ENCODE assay signal across 22 cellular contexts in the genomic region with DNA sequence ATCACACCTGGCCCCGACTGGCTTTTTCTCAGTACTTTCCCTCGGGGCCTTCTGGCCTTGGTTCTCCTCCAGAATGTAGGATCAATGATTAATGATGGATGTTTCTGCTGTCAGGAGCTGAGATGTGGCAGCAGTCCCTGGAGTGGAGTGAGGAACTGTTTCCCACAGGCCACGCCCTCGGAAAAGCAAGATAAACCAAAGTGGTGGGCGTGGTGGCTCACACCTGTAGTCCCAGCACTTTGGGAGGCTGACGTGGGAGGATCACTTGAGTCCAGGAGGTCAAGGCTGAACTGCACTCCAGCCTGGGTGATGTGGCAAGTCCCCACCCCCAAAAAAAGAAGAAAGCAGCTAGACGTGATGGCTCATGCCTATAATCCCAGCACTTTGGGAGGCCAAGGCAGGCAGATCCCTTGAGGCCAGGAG. TPM values are rescaled to one million over a fixed set of nuclear protein-coding genes. Genes with fewer than 3 reads are reported as not detected.
DNase-seq lines count a peak whose midpoint lies in the region; ATAC-seq and TF ChIP-seq lines count a peak whose summit lies in the region.
"Had no signal": no experiment of that assay in that cellular context is flagged by ENCODE, and none has a peak within 500 bp of the region (broad histone marks: within the 10 kb centered on the region; RNA-seq: fewer than 3 reads in every experiment).

No MANE protein-coding gene starts in this region.

- H3K9me3 Mint-ChIP-seq in MCF 10A (ENCODE audit: unreplicated experiment): no peaks in the 10 kb centered on the region
- H3K9me3 Mint-ChIP-seq: CD4-positive, alpha-beta T cell had no signal

- H3K4me1 ChIP-seq in breast epithelium (no peaks in the 10 kb centered on the region), mucosa of descending colon (ENCODE audit: low read depth) (no peaks in the 10 kb centered on the region)
- H3K4me1 ChIP-seq: Caco-2 had no signal

- no peaks in the 10 kb centered on the region for H3K27me3 ChIP-seq in breast epithelium

- ATAC-seq in esophagus mucosa (peak; percentile 63), mucosa of descending colon (peak; percentile 72)

- H3K36me3 Mint-ChIP-seq in MCF 10A (ENCODE audit: insufficient read depth, unreplicated experiment): no peaks in the 10 kb centered on the region

- peaks cover 2 to 3% of the 10 kb centered on the region in 2 donors for H3K9me3 ChIP-seq in breast epithelium
- peaks cover under 1% of the 10 kb centered on the region for H3K9me3 ChIP-seq in mucosa of descending colon
- H3K9me3 ChIP-seq: Caco-2 had no signal

- CTCF ChIA-PET in MCF 10A (lab: Yijun Ruan, JAX): interaction anchor here (0.6 kb wide), 1 partner anchor 18 kb away, joined by 3 read pairs; no protein-coding TSS in a partner anchor

- H3K4me3 ChIP-seq in breast epithelium (no peak overlapping the region), mucosa of descending colon (no peak overlapping the region)

- no peak overlapping the region for H3K4me3 Mint-ChIP-seq in MCF 10A (ENCODE audit: unreplicated experiment)
- H3K4me3 Mint-ChIP-seq: CD4-positive, alpha-beta T cell; H9; IgD-negative memory B cell had no signal

- TF ChIP-seq CTCF in MCF 10A (IDR thresholded peaks at IDR 0.05; ENCODE audit: unreplicated experiment) (no peak), breast epithelium (IDR thresholded peaks at IDR 0.05) (no peak), mucosa of descending colon (IDR thresholded peaks at IDR 0.05) (no peak)

- TF ChIP-seq POLR2A in breast epithelium (IDR thresholded peaks at IDR 0.05): no peak

- H3K4me1 Mint-ChIP-seq in MCF 10A (ENCODE audit: insufficient read depth, unreplicated experiment): no peaks in the 10 kb centered on the region
- H3K4me1 Mint-ChIP-seq: H9, IgD-negative memory B cell had no signal

- H3K27ac Mint-ChIP-seq in MCF 10A (ENCODE audit: low read depth, unreplicated experiment): no peak overlapping the region
- H3K27ac Mint-ChIP-seq: CD4-positive, alpha-beta T cell; IgD-negative memory B cell had no signal

- peaks cover 41% of the 10 kb centered on the region for H3K27me3 Mint-ChIP-seq in MCF 10A (ENCODE audit: insufficient read depth, unreplicated experiment)
- H3K27me3 Mint-ChIP-seq: CD4-positive, alpha-beta T cell had no signal

- DNase-seq in MCF 10A (ENCODE audit: unreplicated experiment) (peak; percentile 15), breast epithelium (ENCODE audit: low spot score in 2 of 2) (no peak), mucosa of descending colon (no peak), putamen (ENCODE audit: low spot score) (no peak), NCI-H748 treated with DMSO at 0.1 percent for 48 hours (lab: John Stamatoyannopoulos, UW) (no peak), NCI-H1105 treated with DMSO at 0.1 percent for 48 hours (lab: John Stamatoyannopoulos, UW) (no peak)
- DNase-seq: Caco-2; CD4-positive, alpha-beta T cell; DMS153; GDM1; H9; Kasumi-1; MM.1S; NCI-H1092; NCI-H146; NCI-H2029 treated with DMSO at 0.1 percent for 48 hours; NCI-H446 treated with DMSO at 0.1 percent for 48 hours; NCI-H69; SHP77 had no signal

- intact Hi-C loops in MCF 10A (cut with micrococcal nuclease): no loop called here
- intact Hi-C loops in breast epithelium (cut with DNase I; ENCODE audit: low total_unique reads): no loop called here
- intact Hi-C loops in mucosa of descending colon (cut with DNase I, micrococcal nuclease): no loop called here

- POLR2A ChIA-PET in MCF 10A (lab: Yijun Ruan, JAX): no interaction called here

- no peaks in the 10 kb centered on the region for H3K36me3 ChIP-seq in breast epithelium
- H3K36me3 ChIP-seq in mucosa of descending colon (ENCODE audit: low read depth): no peaks in the 10 kb centered on the region

- BruUV-seq in MCF 10A (replicated peaks; lab: Mats Ljungman, UMichigan): no TSS peak

- no peak overlapping the region for H3K27ac ChIP-seq in breast epithelium
- H3K27ac ChIP-seq: HL-60 had no signal

RNA-seq across cellular contexts. Expression of gene SHFL, which starts 7.1 kb away (rescaled TPM):
- total RNA-seq in MCF 10A (2022): 11.9 and 17.6 TPM in 2 replicates
- 10 to 100 TPM; 26.4 to 47.6 (median 34.1) TPM for total RNA-seq in breast epithelium
- 11.1 TPM for total RNA-seq in esophagus mucosa
- 10 to 100 TPM; 26.9 to 41.5 (median 28.1) TPM for total RNA-seq in mucosa of descending colon

RNA-seq across cellular contexts. Expression of gene ANGPTL6, which starts 23.4 kb away (rescaled TPM):
- total RNA-seq in MCF 10A (2022): 0.44 TPM in 1 of 2 replicates, not detected in the other
- total RNA-seq in breast epithelium: under 1 TPM in 2 of 3 donors, not detected in 1; 0.29 to 0.33 TPM
- total RNA-seq in esophagus mucosa: not detected
- 1 to 10 TPM in 1 of 3 donors, under 1 TPM in 2; 0.32 to 1.2 (median 0.87) TPM for total RNA-seq in mucosa of descending colon

RNA-seq across cellular contexts. Expression of gene PPAN, which starts 27.1 kb away (rescaled TPM):
- 95.0 and 123 TPM in 2 replicates for total RNA-seq in MCF 10A (2022)
- 10 to 100 TPM; 17.1 to 44.2 (median 35.3) TPM for total RNA-seq in breast epithelium
- 32.3 TPM for total RNA-seq in esophagus mucosa
- 10 to 100 TPM; 36.4 to 42.0 (median 40.3) TPM for total RNA-seq in mucosa of descending colon

RNA-seq across cellular contexts. Expression of gene P2RY11, which starts 32.5 kb away (rescaled TPM):
- total RNA-seq in MCF 10A (2022): 36.1 and 43.1 TPM in 2 replicates
- 1 to 10 TPM; 4.0 to 7.2 (median 4.3) TPM for total RNA-seq in breast epithelium
- 4.8 TPM for total RNA-seq in esophagus mucosa
- total RNA-seq in mucosa of descending colon: 10 to 100 TPM; 14.1 to 18.5 (median 16.9) TPM

RNA-seq across cellular contexts. Expression of gene EIF3G, which starts 40.7 kb away (rescaled TPM):
- total RNA-seq in MCF 10A (2022) (224 and 249 TPM in 2 replicates), breast epithelium (100 to 1,000 TPM; 293 to 322 (median 308) TPM), esophagus mucosa (166 TPM), mucosa of descending colon (100 to 1,000 TPM; 151 to 201 (median 152) TPM)
